Comparison of ENCODE assay signal across 8 cellular contexts in genomic region chr14:106401316-106401715, GRCh38.
DNase-seq lines count a peak whose midpoint lies in the region; ATAC-seq and TF ChIP-seq lines count a peak whose summit lies in the region.
"Not testable (repeated sequence)": the region's sequence is repeated elsewhere in the genome, so short reads cannot be mapped to it uniquely, and the experiment has no call there.

No MANE protein-coding gene starts in this region.

- WGBS in aorta, 2 donors = 78 to 80% methylated on average over 46 of the region's 46 CpGs

- H3K27ac ChIP-seq in lower lobe of right lung; upper lobe of right lung; aorta (ENCODE audit: low read depth in 1 of 2, low read length in 2 of 2): not testable (repeated sequence)

- TF ChIP-seq CTCF in lower lobe of right lung (IDR thresholded peaks at IDR 0.05); upper lobe of right lung (IDR thresholded peaks at IDR 0.05): not testable (repeated sequence)

- not testable (repeated sequence) for H3K27ac Mint-ChIP-seq in stimulated activated naive CD8-positive, alpha-beta T cell treated with anti-CD3 and anti-CD28 coated beads, Interleukin-15, amount 100 ng/mL, for 72 hours

- not testable (repeated sequence) for H3K9me3 Mint-ChIP-seq in stimulated activated naive CD8-positive, alpha-beta T cell treated with anti-CD3 and anti-CD28 coated beads, Interleukin-15, amount 100 ng/mL, for 72 hours

- in situ Hi-C loops in SK-MEL-5 (cut with HindIII; ENCODE audit: low pct_unique_long_range_greater_than_20kb, low sequenced_read_pairs) = not testable (repeated sequence)

- H3K9me3 ChIP-seq in lower lobe of right lung; upper lobe of right lung; aorta (ENCODE audit: control insufficient read depth, low read length): not testable (repeated sequence)

- ATAC-seq in SK-N-SH treated with all-trans-retinoic acid at 6 μM for 48 hours (peak; percentile 85), lower lobe of right lung (peak; percentile 14 to 21), upper lobe of right lung (peak; percentile 32), aorta (ENCODE audit: low FRiP score) (peak; percentile 29)
- peak; percentile 43 for ATAC-seq in stimulated activated naive CD8-positive, alpha-beta T cell treated with anti-CD3 and anti-CD28 coated beads, Interleukin-15, amount 100 ng/mL, for 72 hours

- intact Hi-C loops in lower lobe of right lung (cut with DNase I); upper lobe of right lung (cut with DNase I); aorta (cut with DNase I): not testable (repeated sequence)

- not testable (repeated sequence) for H3K27me3 ChIP-seq in lower lobe of right lung (ENCODE audit: low read depth); upper lobe of right lung; aorta (ENCODE audit: control insufficient read depth in 1 of 2, insufficient read depth in 2 of 2, low read length in 1 of 2)

- not testable (repeated sequence) for H3K36me3 ChIP-seq in lower lobe of right lung; upper lobe of right lung; aorta (ENCODE audit: control insufficient read depth in 1 of 2, insufficient read depth in 2 of 2, low read length in 1 of 2)

- peaks cover 14% of the 10 kb centered on the region for H3K4me1 Mint-ChIP-seq in stimulated activated naive CD8-positive, alpha-beta T cell treated with anti-CD3 and anti-CD28 coated beads, Interleukin-15, amount 100 ng/mL, for 72 hours

- not testable (repeated sequence) for H3K4me3 Mint-ChIP-seq in stimulated activated naive CD8-positive, alpha-beta T cell treated with anti-CD3 and anti-CD28 coated beads, Interleukin-15, amount 100 ng/mL, for 72 hours

- H3K27me3 Mint-ChIP-seq in stimulated activated naive CD8-positive, alpha-beta T cell treated with anti-CD3 and anti-CD28 coated beads, Interleukin-15, amount 100 ng/mL, for 72 hours = not testable (repeated sequence)

- H3K4me1 ChIP-seq in lower lobe of right lung; upper lobe of right lung; aorta (ENCODE audit: control insufficient read depth in 1 of 2, insufficient read depth in 2 of 2, low read length in 2 of 2): not testable (repeated sequence)

- DNase-seq in Daoy (ENCODE audit: low read depth) (peak; percentile 82), HT1080 (ENCODE audit: low read depth) (peak; percentile 70), SK-MEL-5 (ENCODE audit: low read depth, low spot score) (peak; percentile 35)
- DNase-seq in lower lobe of right lung; stimulated activated naive CD8-positive, alpha-beta T cell treated with anti-CD3 and anti-CD28 coated beads, Interleukin-15, amount 100 ng/mL, for 72 hours; upper lobe of right lung; aorta: not testable (repeated sequence)

- H3K4me3 ChIP-seq in lower lobe of right lung; upper lobe of right lung; aorta (ENCODE audit: low read length in 2 of 2): not testable (repeated sequence)

Comparison
In these comparisons a context has a peak if more than half of its experiments do, and no peak if none do; other contexts are left out.
1. ATAC-seq: peak in every context shown above with its lines; median percentile 85 in SK-N-SH treated with all-trans-retinoic acid at 6 μM for 48 hours; 43 in stimulated activated naive CD8-positive, alpha-beta T cell treated with anti-CD3 and anti-CD28 coated beads, Interleukin-15, amount 100 ng/mL, for 72 hours; 32 in upper lobe of right lung; 29 in aorta; 18 in lower lobe of right lung.